8 cellular contexts compared by ENCODE assay signal in the genomic region with DNA sequence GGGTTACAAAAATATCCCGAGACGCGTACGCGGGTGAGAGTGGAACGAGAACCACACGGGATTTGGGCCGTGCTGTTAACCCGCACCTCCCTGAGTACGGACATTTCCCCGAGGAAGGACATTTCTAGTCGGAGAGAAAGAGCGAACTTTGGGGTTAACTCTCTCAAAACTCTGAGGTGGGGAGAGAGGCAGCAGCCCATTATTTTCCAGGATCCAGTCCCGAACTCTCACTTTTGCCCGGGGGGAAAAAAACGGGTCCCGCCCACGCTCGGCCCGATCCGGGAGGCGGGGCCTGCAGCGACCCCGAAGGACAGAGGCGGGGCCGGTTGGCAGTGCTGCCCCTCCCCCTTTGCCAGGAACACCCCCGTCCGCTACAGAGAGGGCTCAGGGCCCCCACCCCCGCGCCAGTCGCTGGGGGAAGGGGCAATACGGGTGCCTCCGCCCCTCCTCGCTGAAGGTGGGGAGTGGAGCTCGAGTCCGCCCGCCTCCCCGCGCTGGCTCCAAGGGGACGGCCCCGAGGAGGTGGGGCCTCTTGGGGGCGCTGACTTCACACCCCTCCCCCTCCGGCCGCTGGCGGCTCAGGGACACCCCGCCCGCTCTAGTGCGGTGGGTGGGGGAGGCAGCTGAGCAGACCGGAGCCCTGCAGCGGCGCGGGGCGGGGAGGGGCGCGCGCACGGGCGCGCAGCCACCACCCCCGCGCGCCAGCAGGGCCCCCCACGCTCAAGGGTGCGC. TPM values are rescaled to one million over a fixed set of nuclear protein-coding genes. Genes with fewer than 3 reads are reported as not detected.
DNase-seq lines count a peak whose midpoint lies in the region; ATAC-seq, FAIRE-seq and TF ChIP-seq lines count a peak whose summit lies in the region.

No MANE protein-coding gene starts in this region.

- no peaks in the 10 kb centered on the region for H3K9me2 ChIP-seq in SU-DHL-6 (replicated peaks; ENCODE audit: insufficient read depth, low read length)

- H3F3A ChIP-seq in SU-DHL-6 (ENCODE audit: insufficient read depth), result peaks cover 32% of the 10 kb centered on the region

- H3K4me3 ChIP-seq in SU-DHL-6 (ENCODE audit: insufficient read depth, low read length, poor library complexity, severe bottlenecking) (peak overlapping the region; percentile 93), pancreas (peak overlapping the region; percentile 71 to 83 (median 74)), thyroid gland (replicated peaks in 1 of 3) (peak overlapping the region; percentile 57 to 94 (median 93))

- H2AFZ ChIP-seq in SU-DHL-6 (ENCODE audit: low read depth, low read length, severe bottlenecking), result no peak overlapping the region

- DNase-seq in GM12891 (ENCODE audit: insufficient read length, low spot score) (peak; percentile 87), NCI-H1417 treated with DMSO at 0.1 percent for 48 hours (lab: John Stamatoyannopoulos, UW) (peak; percentile 53), Right ventricle myocardium superior (peak; percentile 96), pancreas (peak; percentile 91 to 97 (median 95)), thyroid gland (peak; percentile 95 to 97)
- peak; percentile 95 for DNase-seq in activated naive CD8-positive, alpha-beta T cell treated with anti-CD3 and anti-CD28 coated beads, Interleukin-2, amount 50 U/mL, for 16 hours (ENCODE audit: low read depth, low spot score)

- H3K36me3 ChIP-seq in SU-DHL-6 (ENCODE audit: low read length) (peaks cover 18% of the 10 kb centered on the region), pancreas (no peaks in the 10 kb centered on the region), thyroid gland (no peaks in the 10 kb centered on the region)

- no peaks in the 10 kb centered on the region for H3K27me3 ChIP-seq in SU-DHL-6 (ENCODE audit: low read length)
- H3K27me3 ChIP-seq in pancreas, result no peaks in the 10 kb centered on the region
- H3K27me3 ChIP-seq in thyroid gland, result no peaks in the 10 kb centered on the region

- H3K9ac ChIP-seq in SU-DHL-6 (ENCODE audit: low read length), result peak overlapping the region; percentile 91

- H3K27ac ChIP-seq in SU-DHL-6 (ENCODE audit: low read depth, low read length) (peak overlapping the region; percentile 87), pancreas (peak overlapping the region; percentile 84 to 95 (median 93)), thyroid gland (peak overlapping the region; percentile 96 to 99 (median 98))

- WGBS in pancreas, 2 donors, result 0% methylated on average over 23 to 62 of the region's 64 CpGs
- 0% methylated on average over 12 to 18 of the region's 64 CpGs for WGBS in thyroid gland, 2 donors

- TF ChIP-seq POLR2A in GM12891 (IDR thresholded peaks at IDR 0.05; ENCODE audit: low read depth, low read length) (peak; percentile 19), thyroid gland (IDR thresholded peaks at IDR 0.05) (peak; percentile 72 to 83)

- H3K4me1 ChIP-seq in pancreas (peaks cover 4 to 17% (median 16%) of the 10 kb centered on the region in 3 donors), thyroid gland (peaks cover 33% of the 10 kb centered on the region in 2 donors)

- H3K9me3 ChIP-seq in SU-DHL-6 (ENCODE audit: insufficient read depth, low read length) (no peaks in the 10 kb centered on the region), pancreas (no peaks in the 10 kb centered on the region), thyroid gland (no peaks in the 10 kb centered on the region)

- FAIRE-seq in GM12891 (lab: Jason Lieb, UNC) (peak; percentile 93), pancreas (lab: Jason Lieb, UNC) (no peak)

- TF ChIP-seq CTCF in SU-DHL-6 (IDR thresholded peaks at IDR 0.05; ENCODE audit: insufficient read depth, low read length, poor library complexity, severe bottlenecking) (no peak), pancreas (IDR thresholded peaks at IDR 0.05) (no peak), thyroid gland (IDR thresholded peaks at IDR 0.05) (no peak)

- peaks cover 42% of the 10 kb centered on the region for H4K20me1 ChIP-seq in SU-DHL-6 (ENCODE audit: low read depth, low read length)

- ATAC-seq in HG02798 (IDR thresholded peaks at IDR 0.05; ENCODE audit: poor library complexity, unreplicated experiment), result peak; percentile 84
- peak; percentile 91 for ATAC-seq in Right ventricle myocardium superior (ENCODE audit: poor library complexity)
- ATAC-seq in pancreas, result peak; percentile 82 to 91 (median 86)

- H3K79me2 ChIP-seq in SU-DHL-6 (ENCODE audit: insufficient read depth, low read length), result peaks cover 57% of the 10 kb centered on the region

- H3K4me2 ChIP-seq in SU-DHL-6 (ENCODE audit: low read depth, low read length, poor library complexity, severe bottlenecking), result peak overlapping the region; percentile 71

- intact Hi-C loops in Right ventricle myocardium superior (cut with DNase I), result no loop called here
- intact Hi-C loops in pancreas (cut with DNase I), result no loop called here
- intact Hi-C loops in thyroid gland (cut with DNase I), result no loop called here

TF ChIP-seq in GM12891, 5 proteins besides CTCF, POLR2A, EP300 and RAD21:
- no peak for TF ChIP-seq POU2F2 (IDR thresholded peaks at IDR 0.05; ENCODE audit: low read depth, low read length)
- TF ChIP-seq SPI1 (IDR thresholded peaks at IDR 0.05; ENCODE audit: low read depth, low read length), result no peak
- no peak for TF ChIP-seq TAF1 (IDR thresholded peaks at IDR 0.05; ENCODE audit: low read depth, low read length)
- no peak for TF ChIP-seq PAX5 (IDR thresholded peaks at IDR 0.05; ENCODE audit: insufficient read depth, low read length, severe bottlenecking)
- no peak; the same call in none of the 2 replicates for TF ChIP-seq POLR2AphosphoS5 (IDR thresholded peaks at IDR 0.05; ENCODE audit: low read depth, low read length)

RNA-seq across cellular contexts. Expression of gene NUCKS1, which starts 0.7 kb away (rescaled TPM):
- 35.9 TPM for polyA plus RNA-seq in GM12891 (2012; ENCODE audit: low read depth, missing spikeins)
- total RNA-seq in Right ventricle myocardium superior, result 196 TPM
- total RNA-seq in pancreas, result 10 to 100 TPM; 33.0 to 69.6 (median 53.5) TPM
- 10 to 100 TPM; 15.1 to 91.4 TPM for polyA plus RNA-seq in pancreas
- total RNA-seq in thyroid gland, result 100 to 1,000 TPM; 122 to 237 (median 177) TPM

RNA-seq across cellular contexts. Expression of gene RAB29, which starts 26.0 kb away (rescaled TPM):
- 5.3 TPM for polyA plus RNA-seq in GM12891 (2012; ENCODE audit: low read depth, missing spikeins)
- 15.0 TPM for total RNA-seq in Right ventricle myocardium superior
- 10 to 100 TPM in 2 of 6 donors, 1 to 10 TPM in 4; 5.4 to 12.2 (median 7.0) TPM for total RNA-seq in pancreas
- polyA plus RNA-seq in pancreas, result 10 to 100 TPM in 1 of 2 donors, 1 to 10 TPM in 1; 6.5 to 10.8 TPM
- total RNA-seq in thyroid gland, result 10 to 100 TPM; 52.4 to 78.1 (median 58.9) TPM

Comparison
In these comparisons a context has a peak if more than half of its experiments do, and no peak if none do; other contexts are left out.
1. Peak in every context shown above with its lines: DNase-seq, ATAC-seq, H3K4me3 ChIP-seq and H3K27ac ChIP-seq.